28 cellular contexts compared by ENCODE assay signal in genomic region chrX:18401848-18402213, GRCh38. TPM values are rescaled to one million over a fixed set of nuclear protein-coding genes. Genes with fewer than 3 reads are reported as not detected.
A peak's percentile ranks its signal among the peaks of the same experiment; 100 is the strongest.
DNase-seq lines count a peak whose midpoint lies in the region; ATAC-seq, FAIRE-seq and TF ChIP-seq lines count a peak whose summit lies in the region.
"Had no signal": no experiment of that assay in that cellular context is flagged by ENCODE, and none has a peak within 500 bp of the region (broad histone marks: within the 10 kb centered on the region; RNA-seq: fewer than 3 reads in every experiment).

No MANE protein-coding gene starts in this region.

- no peaks in the 10 kb centered on the region for H3K27me3 ChIP-seq in HepG2 (ENCODE audit: control insufficient read depth in 1 of 2, insufficient read depth in 2 of 2, low read length in 2 of 2)
- no peaks in the 10 kb centered on the region for H3K27me3 ChIP-seq in right lobe of liver
- H3K27me3 ChIP-seq in CD8-positive, alpha-beta T cell (ENCODE audit: insufficient read depth, low read length) = no peaks in the 10 kb centered on the region
- H3K27me3 ChIP-seq in trophoblast cell (ENCODE audit: insufficient read depth, low read length) = no peaks in the 10 kb centered on the region

- no TSS peak for BruUV-seq in HepG2 (replicated peaks; lab: Mats Ljungman, UMichigan)

- H3K4me2 ChIP-seq in HepG2 (ENCODE audit: low read depth, low read length) = peak overlapping the region; percentile 83
- H3K4me2 ChIP-seq in trophoblast cell (ENCODE audit: low read length) = no peak overlapping the region
- H3K4me2 ChIP-seq: A549; BLaER1 treated with 17β-estradiol and CSF1 and Interleukin-3, amounts not matched to agents 10 nM and 100 nM had no signal

- H3K14ac ChIP-seq in trophoblast cell (ENCODE audit: low read length) = no peak overlapping the region

- H3K4me3 ChIP-seq in HepG2 (replicated peaks in 1 of 3; ENCODE audit: insufficient read depth in 1 of 3, low read depth in 2 of 3, low read length in 3 of 3) (peak overlapping the region; percentile 34 to 65 (median 34); a peak in 5 of 6 replicates), right lobe of liver (no peak overlapping the region), trophoblast cell (ENCODE audit: low read depth, low read length) (no peak overlapping the region), kidney (ENCODE audit: low read length in 2 of 2) (no peak overlapping the region)
- no peak overlapping the region for H3K4me3 ChIP-seq in CD8-positive, alpha-beta T cell (ENCODE audit: low read depth, low read length)
- H3K4me3 ChIP-seq: A549; BLaER1 treated with 17β-estradiol and CSF1 and Interleukin-3, amounts not matched to agents 10 nM and 100 nM; GM12878 had no signal

- H3K9me3 Mint-ChIP-seq in CD8-positive, alpha-beta T cell = no peaks in the 10 kb centered on the region
- H3K9me3 Mint-ChIP-seq in stimulated activated memory B cell treated with anti-CD40 and anti-IgM and Interleukin-4, amounts not matched to agents 10 μg/mL and 1 μg/mL and 100 μg/mL, for 72 hours = no peaks in the 10 kb centered on the region
- H3K9me3 Mint-ChIP-seq in activated CD4-positive, alpha-beta T cell treated with anti-CD3 and anti-CD28 coated beads for 36 hours (ENCODE audit: low read depth) = no peaks in the 10 kb centered on the region
- H3K9me3 Mint-ChIP-seq: CD4-positive, alpha-beta T cell; CD8-positive, alpha-beta memory T cell had no signal

- no peaks in the 10 kb centered on the region for H3K79me1 ChIP-seq in trophoblast cell (ENCODE audit: low read length)

- peak overlapping the region; percentile 22 for H3K27ac Mint-ChIP-seq in CD8-positive, alpha-beta T cell
- no peak overlapping the region for H3K27ac Mint-ChIP-seq in stimulated activated memory B cell treated with anti-CD40 and anti-IgM and Interleukin-4, amounts not matched to agents 10 μg/mL and 1 μg/mL and 100 μg/mL, for 72 hours
- H3K27ac Mint-ChIP-seq in activated CD4-positive, alpha-beta T cell treated with anti-CD3 and anti-CD28 coated beads for 36 hours = no peak overlapping the region
- H3K27ac Mint-ChIP-seq: B cell; CD4-positive, alpha-beta T cell; CD8-positive, alpha-beta memory T cell had no signal

- no peaks in the 10 kb centered on the region for H3K4me1 Mint-ChIP-seq in CD8-positive, alpha-beta T cell (ENCODE audit: low read depth)
- no peaks in the 10 kb centered on the region for H3K4me1 Mint-ChIP-seq in stimulated activated memory B cell treated with anti-CD40 and anti-IgM and Interleukin-4, amounts not matched to agents 10 μg/mL and 1 μg/mL and 100 μg/mL, for 72 hours
- no peaks in the 10 kb centered on the region for H3K4me1 Mint-ChIP-seq in activated CD4-positive, alpha-beta T cell treated with anti-CD3 and anti-CD28 coated beads for 36 hours
- H3K4me1 Mint-ChIP-seq: B cell; CD8-positive, alpha-beta memory T cell had no signal

- TF ChIP-seq EP300 in HepG2 (IDR thresholded peaks at IDR 0.05; ENCODE audit: low read depth in 2 of 2, low read length in 2 of 2) (peak in 1 of 2 experiments; percentile 60; a peak in 1 of 4 replicates), HepG2 (CRISPR knock-in tag; IDR thresholded peaks at IDR 0.05; ENCODE audit: borderline replicate concordance) (no peak)

- H3K36me3 ChIP-seq in HepG2 (replicated peaks in 1 of 2; ENCODE audit: control insufficient read depth in 1 of 2, insufficient read depth in 2 of 2, low read length in 2 of 2) (no peaks in the 10 kb centered on the region), right lobe of liver (no peaks in the 10 kb centered on the region), trophoblast cell (ENCODE audit: control insufficient read depth in 1 of 2, insufficient read depth in 2 of 2, low read length in 2 of 2) (no peaks in the 10 kb centered on the region), kidney (ENCODE audit: control insufficient read depth in 1 of 2, insufficient read depth in 2 of 2, low read length in 2 of 2) (no peaks in the 10 kb centered on the region)
- H3K36me3 ChIP-seq in CD8-positive, alpha-beta T cell (ENCODE audit: insufficient read depth, low read length) = no peaks in the 10 kb centered on the region
- H3K36me3 ChIP-seq: BLaER1 treated with 17β-estradiol and CSF1 and Interleukin-3, amounts not matched to agents 10 nM and 100 nM had no signal

- H3K9ac ChIP-seq in HepG2 (ENCODE audit: insufficient read depth, low read depth, low read length) (peak overlapping the region; percentile 46), trophoblast cell (ENCODE audit: low read length) (no peak overlapping the region), kidney (ENCODE audit: low read length in 2 of 2) (no peak overlapping the region)
- H3K9ac ChIP-seq: BLaER1 treated with 17β-estradiol and CSF1 and Interleukin-3, amounts not matched to agents 10 nM and 100 nM had no signal

- no peak overlapping the region for H4K12ac ChIP-seq in trophoblast cell (ENCODE audit: low read depth, low read length)

- no peak overlapping the region for H3K23ac ChIP-seq in trophoblast cell (ENCODE audit: low read length)

- 0% methylated on average over 3 of the region's 4 CpGs for WGBS in HepG2 (ENCODE audit: low lambda C conversion rate)
- WGBS in right lobe of liver (ENCODE audit: insufficient coverage, low coverage, low lambda C conversion rate, missing lambda C conversion rate) = 32% methylated on average over 4 of the region's 4 CpGs
- WGBS in trophoblast cell (ENCODE audit: extremely low coverage, insufficient coverage, insufficient read length) = no CpG with 5 or more reads among the region's 4 CpGs

- H3K27ac ChIP-seq in HepG2 (ENCODE audit: extremely low read length, insufficient read depth, low read length) = peak overlapping the region; percentile 92
- H3K27ac ChIP-seq in right lobe of liver = peak overlapping the region in 1 of 3 donors; percentile 13
- no peak overlapping the region for H3K27ac ChIP-seq in CD8-positive, alpha-beta T cell (ENCODE audit: low read depth, low read length)
- no peak overlapping the region for H3K27ac ChIP-seq in trophoblast cell (ENCODE audit: low read depth, low read length)
- no peak overlapping the region for H3K27ac ChIP-seq in kidney (ENCODE audit: low read depth in 2 of 2, low read length in 2 of 2)
- H3K27ac ChIP-seq: 22Rv1; A549; BLaER1 treated with 17β-estradiol and CSF1 and Interleukin-3, amounts not matched to agents 10 nM and 100 nM; C4-2B had no signal

- no peak for TF ChIP-seq POLR2A in HepG2 (IDR thresholded peaks at IDR 0.05; ENCODE audit: insufficient read depth in 1 of 2, low read depth in 2 of 2, low read length in 2 of 2)
- TF ChIP-seq POLR2A in right lobe of liver (IDR thresholded peaks at IDR 0.05) = no peak

- H4K8ac ChIP-seq in trophoblast cell (ENCODE audit: low read depth, low read length) = no peak overlapping the region

- no peaks in the 10 kb centered on the region for H3K36me3 Mint-ChIP-seq in CD8-positive, alpha-beta T cell
- no peaks in the 10 kb centered on the region for H3K36me3 Mint-ChIP-seq in stimulated activated memory B cell treated with anti-CD40 and anti-IgM and Interleukin-4, amounts not matched to agents 10 μg/mL and 1 μg/mL and 100 μg/mL, for 72 hours
- no peaks in the 10 kb centered on the region for H3K36me3 Mint-ChIP-seq in activated CD4-positive, alpha-beta T cell treated with anti-CD3 and anti-CD28 coated beads for 36 hours (ENCODE audit: low read depth)
- H3K36me3 Mint-ChIP-seq: CD8-positive, alpha-beta memory T cell had no signal

- H2BK5ac ChIP-seq in trophoblast cell (ENCODE audit: low read depth, low read length, poor library complexity) = no peak overlapping the region

- intact Hi-C loops in HepG2 (cut with micrococcal nuclease; ENCODE audit: unreplicated experiment) (no loop called here), right lobe of liver (cut with DNase I) (no loop called here), kidney (cut with DNase I) (no loop called here)
- intact Hi-C loops in CD8-positive, alpha-beta T cell (cut with DNase I, micrococcal nuclease) = no loop called here
- intact Hi-C loops in activated CD4-positive, alpha-beta T cell treated with anti-CD3 and anti-CD28 coated beads for 36 hours (cut with DNase I, micrococcal nuclease) = no loop called here

- CTCF ChIA-PET in HepG2 (lab: Yijun Ruan, JAX; ENCODE audit: low intra/inter-chr PET ratio, low total read pairs) = no interaction called here
- CTCF ChIA-PET in CD8-positive, alpha-beta T cell (lab: Charles Lee) = no interaction called here
- CTCF ChIA-PET in activated CD4-positive, alpha-beta T cell treated with anti-CD3 and anti-CD28 coated beads for 36 hours (lab: Charles Lee) = interaction anchor here (0.7 to 1.3 kb wide), 2 partner anchors 12 to 546 kb away, joined by 4 read pairs; no protein-coding TSS in a partner anchor

- no peaks in the 10 kb centered on the region for H3K27me3 Mint-ChIP-seq in CD8-positive, alpha-beta T cell (ENCODE audit: low read depth)
- H3K27me3 Mint-ChIP-seq in stimulated activated memory B cell treated with anti-CD40 and anti-IgM and Interleukin-4, amounts not matched to agents 10 μg/mL and 1 μg/mL and 100 μg/mL, for 72 hours = no peaks in the 10 kb centered on the region
- no peaks in the 10 kb centered on the region for H3K27me3 Mint-ChIP-seq in activated CD4-positive, alpha-beta T cell treated with anti-CD3 and anti-CD28 coated beads for 36 hours
- H3K27me3 Mint-ChIP-seq: B cell; CD4-positive, alpha-beta T cell had no signal

- H3K9me3 ChIP-seq in HepG2 (ENCODE audit: low read length) = no peaks in the 10 kb centered on the region
- no peaks in the 10 kb centered on the region for H3K9me3 ChIP-seq in right lobe of liver
- no peaks in the 10 kb centered on the region for H3K9me3 ChIP-seq in CD8-positive, alpha-beta T cell (ENCODE audit: low read length)
- H3K9me3 ChIP-seq in trophoblast cell (ENCODE audit: insufficient read depth, low read depth, low read length) = no peaks in the 10 kb centered on the region
- no peaks in the 10 kb centered on the region for H3K9me3 ChIP-seq in kidney (ENCODE audit: control insufficient read depth in 1 of 2, low read length in 2 of 2)
- H3K9me3 ChIP-seq: A549 had no signal

- no peak overlapping the region for H2BK120ac ChIP-seq in trophoblast cell (ENCODE audit: insufficient read depth, low read length, poor library complexity)

- H3K4me1 ChIP-seq in HepG2 (ENCODE audit: insufficient read depth, low read length) = peaks cover 51% of the 10 kb centered on the region
- H3K4me1 ChIP-seq in right lobe of liver = peaks cover 0 to 10% (median 0%) of the 10 kb centered on the region in 4 donors
- no peaks in the 10 kb centered on the region for H3K4me1 ChIP-seq in CD8-positive, alpha-beta T cell (ENCODE audit: insufficient read depth, low read length)
- H3K4me1 ChIP-seq in trophoblast cell (ENCODE audit: control insufficient read depth in 1 of 2, insufficient read depth in 2 of 2, low read length in 2 of 2) = no peaks in the 10 kb centered on the region
- no peaks in the 10 kb centered on the region for H3K4me1 ChIP-seq in kidney (ENCODE audit: control insufficient read depth in 1 of 2, insufficient read depth in 1 of 2, low read depth in 1 of 2, low read length in 2 of 2)
- H3K4me1 ChIP-seq: A549; BLaER1 treated with 17β-estradiol and CSF1 and Interleukin-3, amounts not matched to agents 10 nM and 100 nM had no signal

- TF ChIP-seq RAD21 in HepG2 (CRISPR knock-in tag; IDR thresholded peaks at IDR 0.05) = no peak

- in situ Hi-C loops in HepG2 (cut with HindIII; ENCODE audit: extremely low pct_ligation_motif_present, low pct_unique_long_range_greater_than_20kb) = no loop called here

- ATAC-seq in HepG2 = peak; percentile 62
- no peak for ATAC-seq in right lobe of liver
- ATAC-seq in CD8-positive, alpha-beta T cell = no peak
- no peak for ATAC-seq in stimulated activated memory B cell treated with anti-CD40 and anti-IgM and Interleukin-4, amounts not matched to agents 10 μg/mL and 1 μg/mL and 100 μg/mL, for 72 hours
- ATAC-seq in activated CD4-positive, alpha-beta T cell treated with anti-CD3 and anti-CD28 coated beads for 36 hours = no peak
- ATAC-seq: A549, GM12878 had no signal

- no peak overlapping the region for H3K18ac ChIP-seq in trophoblast cell (ENCODE audit: low read length)

- H3K4ac ChIP-seq in trophoblast cell (ENCODE audit: low read depth, low read length) = no peak overlapping the region

- no peaks in the 10 kb centered on the region for H4K20me1 ChIP-seq in HepG2 (ENCODE audit: insufficient read depth, low read length)
- H4K20me1 ChIP-seq: BLaER1 treated with 17β-estradiol and CSF1 and Interleukin-3, amounts not matched to agents 10 nM and 100 nM had no signal

- FAIRE-seq in HepG2 (lab: Jason Lieb, UNC) (no peak), kidney (lab: Jason Lieb, UNC) (no peak)
- FAIRE-seq: A549, GM12878, GM12892, GM18507 had no signal

- H3K4me3 Mint-ChIP-seq in CD8-positive, alpha-beta T cell = no peak overlapping the region
- H3K4me3 Mint-ChIP-seq in stimulated activated memory B cell treated with anti-CD40 and anti-IgM and Interleukin-4, amounts not matched to agents 10 μg/mL and 1 μg/mL and 100 μg/mL, for 72 hours = no peak overlapping the region
- H3K4me3 Mint-ChIP-seq in activated CD4-positive, alpha-beta T cell treated with anti-CD3 and anti-CD28 coated beads for 36 hours = no peak overlapping the region
- H3K4me3 Mint-ChIP-seq: B cell; CD4-positive, alpha-beta T cell; CD8-positive, alpha-beta memory T cell had no signal

- no peak for TF ChIP-seq CTCF in HepG2 (CRISPR knock-in tag; IDR thresholded peaks at IDR 0.05)
- TF ChIP-seq CTCF in right lobe of liver (IDR thresholded peaks at IDR 0.05) = no peak
- TF ChIP-seq CTCF in CD8-positive, alpha-beta T cell (IDR thresholded peaks at IDR 0.05) = no peak
- TF ChIP-seq CTCF in kidney (IDR thresholded peaks at IDR 0.05; ENCODE audit: borderline replicate concordance, extremely low read depth, insufficient read depth) = no peak

- peak overlapping the region; percentile 18 for H4K91ac ChIP-seq in trophoblast cell (ENCODE audit: low read depth, low read length)

- H2AFZ ChIP-seq in HepG2 (ENCODE audit: low read length) (peak overlapping the region; percentile 63), trophoblast cell (ENCODE audit: insufficient read depth, low read length, poor library complexity) (no peak overlapping the region)

- no peak overlapping the region for H2AK5ac ChIP-seq in trophoblast cell (ENCODE audit: low read length)

- DNase-seq in HepG2 (ENCODE audit: low spot score) = no peak
- no peak for DNase-seq in right lobe of liver
- DNase-seq in CD8-positive, alpha-beta T cell = no peak
- peak; percentile 69 for DNase-seq in mesenteric fat pad (ENCODE audit: low spot score)
- DNase-seq in trophoblast cell = no peak
- DNase-seq in kidney = no peak
- DNase-seq in activated CD4-positive, alpha-beta T cell treated with anti-CD3 and anti-CD28 coated beads for 36 hours = no peak
- DNase-seq: AML-193; CD4-positive, alpha-beta T cell; CD8-positive, alpha-beta memory T cell; COR-L47; DMS 273 treated with DMSO at 0.1 percent for 48 hours; DMS153; DMS53; DMS79; DND-41; EL; GDM1 had no signal

- H2BK12ac ChIP-seq in trophoblast cell (ENCODE audit: low read length) = no peak overlapping the region

- no peaks in the 10 kb centered on the region for H3K79me2 ChIP-seq in HepG2 (ENCODE audit: insufficient read depth, low read length)
- no peaks in the 10 kb centered on the region for H3K79me2 ChIP-seq in trophoblast cell (ENCODE audit: control insufficient read depth, insufficient read depth, low read length, poor library complexity)

- POLR2A ChIA-PET in HepG2 (lab: Yijun Ruan, JAX) = interaction anchor here (1.0 kb wide), 1 partner anchor 582 kb away, joined by 3 read pairs; the partner anchor contains the start of gene PHKA2
- POLR2A ChIA-PET in CD8-positive, alpha-beta T cell (lab: Charles Lee) = no interaction called here
- POLR2A ChIA-PET in activated CD4-positive, alpha-beta T cell treated with anti-CD3 and anti-CD28 coated beads for 36 hours (lab: Charles Lee) = no interaction called here

RNA-seq across cellular contexts. Expression of gene CDKL5, which starts 23.6 kb away (rescaled TPM):
- total RNA-seq in HepG2 (2016; rRNA removed; fragmentation: Illumina TruSeq; extraction: Trizol) (7.0 and 9.2 TPM in 2 replicates), right lobe of liver (1 to 10 TPM; 1.7 to 3.1 (median 2.4) TPM), mesenteric fat pad (6.8 TPM), kidney (18.0 TPM)
- 2.6 and 4.6 TPM in 2 replicates for total RNA-seq in HepG2 (2016; cell fraction: cytosol; rRNA removed; fragmentation: Illumina TruSeq; extraction: Trizol; ENCODE audit: low read depth)
- total RNA-seq in HepG2 (2016; cell fraction: insoluble cytoplasmic fraction; rRNA removed; fragmentation: Illumina TruSeq; extraction: Trizol) = 5.7 and 8.2 TPM in 2 replicates
- 3.7 and 3.9 TPM in 2 replicates for total RNA-seq in HepG2 (2016; cell fraction: membrane; rRNA removed; fragmentation: Illumina TruSeq; extraction: Trizol)
- 14.0 and 14.8 TPM in 2 replicates for total RNA-seq in HepG2 (2016; cell fraction: nucleus; rRNA removed; fragmentation: Illumina TruSeq; extraction: Trizol)
- polyA plus RNA-seq in HepG2 (2011; rRNA removed) (2.1 and 2.8 TPM in 2 replicates), kidney (ENCODE audit: insufficient read depth, low read depth, low replicate concordance) (2.0 TPM)
- polyA plus RNA-seq in HepG2 (2011; cell fraction: cytosol; rRNA removed) = 1.3 and 1.5 TPM in 2 replicates
- 2.6 and 3.3 TPM in 2 replicates for polyA plus RNA-seq in HepG2 (2011; cell fraction: nucleus; rRNA removed)
- polyA plus RNA-seq in HepG2 (2012) = 2.1 and 2.2 TPM in 2 replicates
- 0.06 and 0.17 TPM in 2 replicates for polyA plus RNA-seq in HepG2 (2016; cell fraction: cytosol; fragmentation: Illumina TruSeq; extraction: Trizol; ENCODE audit: low read depth)
- 2.9 and 3.0 TPM in 2 replicates for polyA plus RNA-seq in HepG2 (2016; cell fraction: insoluble cytoplasmic fraction; fragmentation: Illumina TruSeq; extraction: Trizol; ENCODE audit: low read depth)
- polyA plus RNA-seq in HepG2 (2016; cell fraction: membrane; fragmentation: Illumina TruSeq; extraction: Trizol; ENCODE audit: low read depth) = 0.21 and 0.27 TPM in 2 replicates
- polyA plus RNA-seq in HepG2 (2016; cell fraction: nucleus; fragmentation: Illumina TruSeq; extraction: Trizol; ENCODE audit: insufficient read depth, low read depth) = 8.9 and 9.6 TPM in 2 replicates
- polyA minus RNA-seq in HepG2 (2011; rRNA and poly(A)+ RNA removed; ENCODE audit: low replicate concordance) = 6.2 and 9.6 TPM in 2 replicates
- 3.5 and 4.9 TPM in 2 replicates for polyA minus RNA-seq in HepG2 (2011; cell fraction: cytosol; rRNA and poly(A)+ RNA removed)
- 13.6 and 13.8 TPM in 2 replicates for polyA minus RNA-seq in HepG2 (2011; cell fraction: nucleus; rRNA and poly(A)+ RNA removed)
- total RNA-seq in CD8-positive, alpha-beta T cell = 1 to 10 TPM in 1 of 2 experiments, under 1 TPM in 1; 0.78 to 2.5 TPM
- polyA plus RNA-seq in trophoblast cell (2013) = 10.5 TPM in 2 replicates
- total RNA-seq in activated CD4-positive, alpha-beta T cell treated with anti-CD3 and anti-CD28 coated beads for 36 hours = 1 to 10 TPM; 1.2 to 1.5 TPM
- total RNA-seq: G401 had no signal

RNA-seq across cellular contexts. Expression of gene SCML2, which starts 47.3 kb away (rescaled TPM):
- total RNA-seq in HepG2 (2016; rRNA removed; fragmentation: Illumina TruSeq; extraction: Trizol) (7.6 and 8.7 TPM in 2 replicates), right lobe of liver (1 to 10 TPM in 2 of 6 experiments, under 1 TPM in 4; 0.48 to 1.3 (median 0.82) TPM), mesenteric fat pad (2.1 TPM), kidney (1.4 TPM)
- total RNA-seq in HepG2 (2016; cell fraction: cytosol; rRNA removed; fragmentation: Illumina TruSeq; extraction: Trizol; ENCODE audit: low read depth) = 2.7 and 3.4 TPM in 2 replicates
- total RNA-seq in HepG2 (2016; cell fraction: insoluble cytoplasmic fraction; rRNA removed; fragmentation: Illumina TruSeq; extraction: Trizol) = 6.9 and 9.9 TPM in 2 replicates
- 3.2 and 3.8 TPM in 2 replicates for total RNA-seq in HepG2 (2016; cell fraction: membrane; rRNA removed; fragmentation: Illumina TruSeq; extraction: Trizol)
- total RNA-seq in HepG2 (2016; cell fraction: nucleus; rRNA removed; fragmentation: Illumina TruSeq; extraction: Trizol) = 6.9 and 7.2 TPM in 2 replicates
- polyA plus RNA-seq in HepG2 (2011; rRNA removed) (4.5 and 5.1 TPM in 2 replicates), kidney (ENCODE audit: insufficient read depth, low read depth, low replicate concordance) (1.3 TPM)
- polyA plus RNA-seq in HepG2 (2011; cell fraction: cytosol; rRNA removed) = 2.6 and 3.2 TPM in 2 replicates
- polyA plus RNA-seq in HepG2 (2011; cell fraction: nucleus; rRNA removed) = 3.9 and 4.4 TPM in 2 replicates
- 4.2 and 4.4 TPM in 2 replicates for polyA plus RNA-seq in HepG2 (2012)
- 0.35 and 0.52 TPM in 2 replicates for polyA plus RNA-seq in HepG2 (2016; cell fraction: cytosol; fragmentation: Illumina TruSeq; extraction: Trizol; ENCODE audit: low read depth)
- 9.5 and 13.2 TPM in 2 replicates for polyA plus RNA-seq in HepG2 (2016; cell fraction: insoluble cytoplasmic fraction; fragmentation: Illumina TruSeq; extraction: Trizol; ENCODE audit: low read depth)
- 1.8 and 2.3 TPM in 2 replicates for polyA plus RNA-seq in HepG2 (2016; cell fraction: membrane; fragmentation: Illumina TruSeq; extraction: Trizol; ENCODE audit: low read depth)
- 13.4 and 13.9 TPM in 2 replicates for polyA plus RNA-seq in HepG2 (2016; cell fraction: nucleus; fragmentation: Illumina TruSeq; extraction: Trizol; ENCODE audit: insufficient read depth, low read depth)
- 1.1 and 4.9 TPM in 2 replicates for polyA minus RNA-seq in HepG2 (2011; rRNA and poly(A)+ RNA removed; ENCODE audit: low replicate concordance)
- polyA minus RNA-seq in HepG2 (2011; cell fraction: cytosol; rRNA and poly(A)+ RNA removed) = 3.4 and 3.9 TPM in 2 replicates
- 5.2 and 5.9 TPM in 2 replicates for polyA minus RNA-seq in HepG2 (2011; cell fraction: nucleus; rRNA and poly(A)+ RNA removed)
- under 1 TPM; 0.33 TPM for total RNA-seq in CD8-positive, alpha-beta T cell
- 1.3 and 1.5 TPM in 2 replicates for polyA plus RNA-seq in trophoblast cell (2013)
- total RNA-seq in activated CD4-positive, alpha-beta T cell treated with anti-CD3 and anti-CD28 coated beads for 36 hours = 1 to 10 TPM; 2.9 to 3.1 TPM

Comparison
In these comparisons a context has a peak if more than half of its experiments do, and no peak if none do; other contexts are left out.
1. H3K4me3 ChIP-seq: peak in HepG2 (3 of 3); none in right lobe of liver (0 of 3), CD8-positive, alpha-beta T cell (single experiment), trophoblast cell (single experiment) and kidney (0 of 2).